17 cellular contexts compared by ENCODE assay signal in genomic region chr7:98066934-98067507, GRCh38.
"Had no signal": no experiment of that assay in that cellular context is flagged by ENCODE, and none has a peak within 500 bp of the region (broad histone marks: within the 10 kb centered on the region; RNA-seq: fewer than 3 reads in every experiment).

No MANE protein-coding gene starts in this region.

- H3K4me1 Mint-ChIP-seq: naive thymus-derived CD8-positive, alpha-beta T cell had no signal

- H3K9me3 ChIP-seq: gastrocnemius medialis, neutrophil, uterus had no signal

- H3K36me3 ChIP-seq: gastrocnemius medialis, heart right ventricle, neutrophil, uterus had no signal

- H3K27me3 Mint-ChIP-seq: type B pancreatic cell had no signal

- H3K27ac Mint-ChIP-seq: naive thymus-derived CD8-positive, alpha-beta T cell; type B pancreatic cell had no signal

- ATAC-seq: gastrocnemius medialis; heart right ventricle; left colon; left ventricle myocardium superior; naive thymus-derived CD8-positive, alpha-beta T cell had no signal

- H3K4me1 ChIP-seq: gastrocnemius medialis, heart right ventricle, uterus had no signal

- DNase-seq: cortex of kidney; dorsolateral prefrontal cortex; effector CD8-positive, alpha-beta T cell; gastrocnemius medialis; heart right ventricle; left colon; left ventricle myocardium superior; mesenchymal stem cell; naive thymus-derived CD8-positive, alpha-beta T cell; posterior cingulate gyrus; stimulated activated CD4-positive, alpha-beta T cell treated with anti-CD3 and anti-CD28 coated beads, Interleukin-2, amount 100 ng/mL, for 48 hours; stimulated activated naive CD4-positive, alpha-beta T cell treated with Interleukin-2 at 50 U/mL for 16 hours; uterus had no signal

- H3K27me3 ChIP-seq: dorsolateral prefrontal cortex, gastrocnemius medialis, neutrophil, uterus had no signal

- H3K4me2 ChIP-seq: smooth muscle cell had no signal

- H3K4me3 ChIP-seq: dorsolateral prefrontal cortex, gastrocnemius medialis, heart right ventricle, lung, smooth muscle cell, uterus had no signal

- H3K4me3 Mint-ChIP-seq: naive thymus-derived CD8-positive, alpha-beta T cell; type B pancreatic cell had no signal

- H3K27ac ChIP-seq: dorsolateral prefrontal cortex, gastrocnemius medialis, heart right ventricle, neutrophil, uterus had no signal

- H3K36me3 Mint-ChIP-seq: naive thymus-derived CD8-positive, alpha-beta T cell; type B pancreatic cell had no signal
